ENCODE assay signal across 8 cellular contexts in the genomic region with DNA sequence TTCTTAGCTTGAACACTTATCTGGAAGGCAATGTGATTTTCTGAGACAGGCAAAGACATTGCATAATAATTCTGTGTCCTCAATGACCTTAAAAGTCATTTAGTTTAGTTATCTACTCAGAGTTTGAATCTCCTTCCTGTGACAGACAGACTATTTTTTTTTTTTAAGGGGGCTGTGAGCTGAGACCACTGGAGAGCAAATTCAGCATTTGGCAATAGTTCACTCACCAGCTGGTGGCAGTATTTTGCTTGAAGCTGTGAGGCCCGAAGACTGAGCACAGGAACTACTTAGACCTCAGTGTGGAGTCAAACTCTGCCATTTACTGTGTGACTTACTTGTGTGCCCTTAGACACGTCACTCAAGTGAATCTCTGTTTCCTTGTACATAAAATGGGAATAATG. TPM values are rescaled to one million over a fixed set of nuclear protein-coding genes. Genes with fewer than 3 reads are reported as not detected.
DNase-seq lines count a peak whose midpoint lies in the region; ATAC-seq and TF ChIP-seq lines count a peak whose summit lies in the region.

No MANE protein-coding gene starts in this region.

- H3K4me1 ChIP-seq in BE2C (no peaks in the 10 kb centered on the region), heart left ventricle (peaks cover 0 to 17% (median 0%) of the 10 kb centered on the region in 12 donors), tibial artery (no peaks in the 10 kb centered on the region)
- H3K4me1 ChIP-seq in CD4-positive, alpha-beta memory T cell (ENCODE audit: insufficient read depth, low read length), result no peaks in the 10 kb centered on the region

- H3K27me3 ChIP-seq in BE2C (peaks cover 9% of the 10 kb centered on the region; the same call in 1 of the 2 replicates), heart left ventricle (peaks cover 0 to 14% (median 0%) of the 10 kb centered on the region in 9 donors), tibial artery (peaks cover 0 to 3% of the 10 kb centered on the region in 2 donors)
- no peaks in the 10 kb centered on the region for H3K27me3 ChIP-seq in CD4-positive, alpha-beta memory T cell (ENCODE audit: insufficient read depth, low read length)

- CTCF ChIA-PET in CD4-positive, alpha-beta memory T cell (lab: Charles Lee; ENCODE audit: partially characterized antibody), result interaction anchor here (1.4 kb wide), 1 partner anchor 223 kb away, joined by 4 read pairs; no protein-coding TSS in a partner anchor
- CTCF ChIA-PET in activated CD4-positive, alpha-beta T cell treated with anti-CD3 and anti-CD28 coated beads, Interleukin-2, amount 10 ng/mL, durations not matched to agents 7 days and 5 days (lab: Charles Lee), result no interaction called here

- H3K27me3 Mint-ChIP-seq in CD4-positive, alpha-beta memory T cell, result peaks cover 24 to 31% of the 10 kb centered on the region in 2 donors
- H3K27me3 Mint-ChIP-seq in activated CD4-positive, alpha-beta T cell treated with anti-CD3 and anti-CD28 coated beads, Interleukin-2, amount 10 ng/mL, durations not matched to agents 7 days and 5 days, result peaks cover 37% of the 10 kb centered on the region

- 3 to 15% (median 10%) methylated on average over 2 of the region's 2 CpGs for WGBS in heart left ventricle, 4 donors

- intact Hi-C loops in heart left ventricle (cut with DNase I) (loop anchor here in 9 of 10 donors (2.0 to 10.0 kb wide), 4 partner anchors 106 to 111 kb away; no protein-coding TSS in a partner anchor), tibial artery (cut with DNase I; ENCODE audit: low total_unique reads) (loop anchor here (5.0 to 10.0 kb wide), 2 partner anchors 106 to 221 kb away; no protein-coding TSS in a partner anchor)
- intact Hi-C loops in CD4-positive, alpha-beta memory T cell (cut with micrococcal nuclease), result no loop called here

- H3K4me1 Mint-ChIP-seq in CD4-positive, alpha-beta memory T cell, result no peaks in the 10 kb centered on the region
- H3K4me1 Mint-ChIP-seq in activated CD4-positive, alpha-beta T cell treated with anti-CD3 and anti-CD28 coated beads, Interleukin-2, amount 10 ng/mL, durations not matched to agents 7 days and 5 days, result no peaks in the 10 kb centered on the region

- peak; percentile 69 for TF ChIP-seq CTCF in BE2C (IDR thresholded peaks at IDR 0.05; ENCODE audit: low read depth, low read length)
- TF ChIP-seq CTCF in VCaP (conservative IDR thresholded peaks at IDR 0.05), result peak; percentile 80
- TF ChIP-seq CTCF in heart left ventricle (IDR thresholded peaks at IDR 0.05), result peak in 10 of 12 donors; percentile 10 to 56 (median 32)
- peak; percentile 53 to 56 for TF ChIP-seq CTCF in tibial artery (IDR thresholded peaks at IDR 0.05)

- no peaks in the 10 kb centered on the region for H3K9me3 Mint-ChIP-seq in CD4-positive, alpha-beta memory T cell
- no peaks in the 10 kb centered on the region for H3K9me3 Mint-ChIP-seq in activated CD4-positive, alpha-beta T cell treated with anti-CD3 and anti-CD28 coated beads, Interleukin-2, amount 10 ng/mL, durations not matched to agents 7 days and 5 days

- H3K4me3 Mint-ChIP-seq in CD4-positive, alpha-beta memory T cell, result no peak overlapping the region
- H3K4me3 Mint-ChIP-seq in activated CD4-positive, alpha-beta T cell treated with anti-CD3 and anti-CD28 coated beads, Interleukin-2, amount 10 ng/mL, durations not matched to agents 7 days and 5 days, result no peak overlapping the region

- no peak overlapping the region for H3K27ac Mint-ChIP-seq in CD4-positive, alpha-beta memory T cell
- no peak overlapping the region for H3K27ac Mint-ChIP-seq in activated CD4-positive, alpha-beta T cell treated with anti-CD3 and anti-CD28 coated beads, Interleukin-2, amount 10 ng/mL, durations not matched to agents 7 days and 5 days

- no peaks in the 10 kb centered on the region for H3K9me3 ChIP-seq in BE2C
- no peaks in the 10 kb centered on the region for H3K9me3 ChIP-seq in heart left ventricle
- no peaks in the 10 kb centered on the region for H3K9me3 ChIP-seq in tibial artery
- no peaks in the 10 kb centered on the region for H3K9me3 ChIP-seq in CD4-positive, alpha-beta memory T cell (ENCODE audit: control insufficient read depth in 1 of 2, low read length in 2 of 2)

- TF ChIP-seq POLR2A in heart left ventricle (IDR thresholded peaks at IDR 0.05), result no peak

- H3K36me3 Mint-ChIP-seq in CD4-positive, alpha-beta memory T cell, result no peaks in the 10 kb centered on the region
- no peaks in the 10 kb centered on the region for H3K36me3 Mint-ChIP-seq in activated CD4-positive, alpha-beta T cell treated with anti-CD3 and anti-CD28 coated beads, Interleukin-2, amount 10 ng/mL, durations not matched to agents 7 days and 5 days (ENCODE audit: low read depth)

- DNase-seq in BE2C (peak; percentile 48), NAMALWA (ENCODE audit: low spot score) (peak; percentile 78), heart left ventricle (peak in 2 of 5 donors; percentile 12 to 35), tibial artery (peak in 1 of 2 donors; percentile 40)
- DNase-seq in CD4-positive, alpha-beta memory T cell, result no peak
- DNase-seq in activated CD4-positive, alpha-beta T cell treated with anti-CD3 and anti-CD28 coated beads, Interleukin-2, amount 10 ng/mL, durations not matched to agents 7 days and 5 days, result no peak

- H3K4me3 ChIP-seq in BE2C (ENCODE audit: low read depth, low read length) (no peak overlapping the region), heart left ventricle (no peak overlapping the region), tibial artery (no peak overlapping the region)
- H3K4me3 ChIP-seq in CD4-positive, alpha-beta memory T cell (ENCODE audit: low read length in 2 of 2), result no peak overlapping the region

- H3K36me3 ChIP-seq in BE2C, result no peaks in the 10 kb centered on the region
- H3K36me3 ChIP-seq in heart left ventricle, result no peaks in the 10 kb centered on the region
- H3K36me3 ChIP-seq in tibial artery, result no peaks in the 10 kb centered on the region
- H3K36me3 ChIP-seq in CD4-positive, alpha-beta memory T cell (ENCODE audit: insufficient read depth, low read length), result no peaks in the 10 kb centered on the region

- no peak overlapping the region for H3K27ac ChIP-seq in VCaP
- no peak overlapping the region for H3K27ac ChIP-seq in heart left ventricle
- no peak overlapping the region for H3K27ac ChIP-seq in tibial artery
- H3K27ac ChIP-seq in CD4-positive, alpha-beta memory T cell (ENCODE audit: low read depth, low read length), result no peak overlapping the region

- ATAC-seq in GM18867 (IDR thresholded peaks at IDR 0.05; ENCODE audit: unreplicated experiment), result peak; percentile 63
- peak in 1 of 4 donors; percentile 49 for ATAC-seq in heart left ventricle

- POLR2A ChIA-PET in CD4-positive, alpha-beta memory T cell (lab: Charles Lee; ENCODE audit: partially characterized antibody), result no interaction called here
- POLR2A ChIA-PET in activated CD4-positive, alpha-beta T cell treated with anti-CD3 and anti-CD28 coated beads, Interleukin-2, amount 10 ng/mL, durations not matched to agents 7 days and 5 days (lab: Charles Lee), result no interaction called here

RNA-seq across cellular contexts. Expression of a gene that starts 22.9 kb away (rescaled TPM):
- 4.1 TPM for polyA plus RNA-seq in BE2C (2012; ENCODE audit: insufficient read depth, insufficient read length, low read depth)
- 100 to 1,000 TPM in 1 of 9 donors, 10 to 100 TPM in 8; 16.6 to 115 (median 34.5) TPM for total RNA-seq in heart left ventricle
- polyA plus RNA-seq in heart left ventricle, result 10 to 100 TPM; 13.3 to 23.4 TPM
- not detected for total RNA-seq in CD4-positive, alpha-beta memory T cell
- polyA plus RNA-seq in CD4-positive, alpha-beta memory T cell, result not detected
- total RNA-seq in activated CD4-positive, alpha-beta T cell treated with anti-CD3 and anti-CD28 coated beads, Interleukin-2, amount 10 ng/mL, durations not matched to agents 7 days and 5 days, result not detected

RNA-seq across cellular contexts. Expression of a gene that starts 28.4 kb away (rescaled TPM):
- 14.8 TPM for polyA plus RNA-seq in BE2C (2012; ENCODE audit: insufficient read depth, insufficient read length, low read depth)
- total RNA-seq in heart left ventricle, result 10 to 100 TPM in 7 of 9 donors, 1 to 10 TPM in 2; 7.1 to 16.9 (median 13.2) TPM
- 10 to 100 TPM in 1 of 2 donors, 1 to 10 TPM in 1; 6.0 to 28.4 TPM for polyA plus RNA-seq in heart left ventricle
- total RNA-seq in CD4-positive, alpha-beta memory T cell, result 10 to 100 TPM; 24.4 to 24.8 TPM
- 10 to 100 TPM; 28.5 to 34.0 TPM for polyA plus RNA-seq in CD4-positive, alpha-beta memory T cell
- 10 to 100 TPM; 35.9 to 44.7 TPM for total RNA-seq in activated CD4-positive, alpha-beta T cell treated with anti-CD3 and anti-CD28 coated beads, Interleukin-2, amount 10 ng/mL, durations not matched to agents 7 days and 5 days

Comparison
In these comparisons a context has a peak if more than half of its experiments do, and no peak if none do; other contexts are left out.
1. DNase-seq: peak in BE2C (single experiment) and NAMALWA (single experiment); none in CD4-positive, alpha-beta memory T cell (0 of 5) and activated CD4-positive, alpha-beta T cell treated with anti-CD3 and anti-CD28 coated beads, Interleukin-2, amount 10 ng/mL, durations not matched to agents 7 days and 5 days (single experiment).
2. RNA of a gene that starts 22.9 kb away (total RNA-seq): 16.6 to 115 TPM in heart left ventricle; not detected in CD4-positive, alpha-beta memory T cell and not detected in activated CD4-positive, alpha-beta T cell treated with anti-CD3 and anti-CD28 coated beads, Interleukin-2, amount 10 ng/mL, durations not matched to agents 7 days and 5 days; every median in the first group is over 10 times any median in the second.
3. Peak in every context shown above with its lines, with median percentiles within 50 percentile points of each other: CTCF ChIP-seq.